Comparison of ENCODE assay signal across 8 cellular contexts in genomic region chr20:34954905-34955231, GRCh38. TPM values are rescaled to one million over a fixed set of nuclear protein-coding genes. Genes with fewer than 3 reads are reported as not detected.
A peak's percentile ranks its signal among the peaks of the same experiment; 100 is the strongest.
DNase-seq lines count a peak whose midpoint lies in the region; ATAC-seq, FAIRE-seq and TF ChIP-seq lines count a peak whose summit lies in the region.

No MANE protein-coding gene starts in this region.

- H3K27me3 Mint-ChIP-seq in stimulated activated naive B cell treated with anti-CD40 and anti-IgM and Interleukin-4, amounts not matched to agents 10 μg/mL and 1 μg/mL and 100 μg/mL, for 72 hours = no peaks in the 10 kb centered on the region

- peaks cover 8% of the 10 kb centered on the region for H3K4me1 ChIP-seq in iPS-18a (ENCODE audit: control insufficient read depth, low read depth, low read length)

- H3K27ac Mint-ChIP-seq in stimulated activated naive B cell treated with anti-CD40 and anti-IgM and Interleukin-4, amounts not matched to agents 10 μg/mL and 1 μg/mL and 100 μg/mL, for 72 hours = peak overlapping the region; percentile 99

- H3K4me3 Mint-ChIP-seq in stimulated activated naive B cell treated with anti-CD40 and anti-IgM and Interleukin-4, amounts not matched to agents 10 μg/mL and 1 μg/mL and 100 μg/mL, for 72 hours = peak overlapping the region; percentile 93 to 97

- H3K9ac ChIP-seq in iPS-18a (ENCODE audit: low read length) = peak overlapping the region; percentile 82

- H3K4me1 Mint-ChIP-seq in stimulated activated naive B cell treated with anti-CD40 and anti-IgM and Interleukin-4, amounts not matched to agents 10 μg/mL and 1 μg/mL and 100 μg/mL, for 72 hours = peaks cover 15 to 23% of the 10 kb centered on the region in 2 donors

- WGBS in adipose tissue, 3 donors = 10 to 13% (median 12%) methylated on average over 13 of the region's 13 CpGs

- peaks cover 9 to 15% of the 10 kb centered on the region in 2 donors for H3K36me3 Mint-ChIP-seq in stimulated activated naive B cell treated with anti-CD40 and anti-IgM and Interleukin-4, amounts not matched to agents 10 μg/mL and 1 μg/mL and 100 μg/mL, for 72 hours

- TF ChIP-seq POLR2A in GM12891 (IDR thresholded peaks at IDR 0.05; ENCODE audit: low read depth, low read length) = no peak

- no peaks in the 10 kb centered on the region for H3K9me3 ChIP-seq in iPS-18a (ENCODE audit: control insufficient read depth, low read depth, low read length)

- peak; percentile 42 for DNase-seq in NCI-H2029 treated with DMSO at 0.1 percent for 48 hours (lab: John Stamatoyannopoulos, UW)
- DNase-seq in NCI-H2029 (lab: John Stamatoyannopoulos, UW) = no peak
- DNase-seq in LHCN-M2 (ENCODE audit: low read depth) = peak; percentile 42
- DNase-seq in stimulated activated naive B cell treated with anti-CD40 and anti-IgM and Interleukin-4, amounts not matched to agents 10 μg/mL and 1 μg/mL and 100 μg/mL, for 72 hours = no peak
- no peak for DNase-seq in GM12891 (ENCODE audit: insufficient read length, low spot score)
- no peak for DNase-seq in NCI-H187 (lab: John Stamatoyannopoulos, UW)

- no peak for ATAC-seq in stimulated activated naive B cell treated with anti-CD40 and anti-IgM and Interleukin-4, amounts not matched to agents 10 μg/mL and 1 μg/mL and 100 μg/mL, for 72 hours (replicated peaks)

- peak overlapping the region; percentile 79 for H3K4me3 ChIP-seq in iPS-18a (ENCODE audit: low read length)

- H3K27ac ChIP-seq in adipose tissue (ENCODE audit: low read depth, low read length) (peak overlapping the region; percentile 21), iPS-18a (ENCODE audit: low read length) (no peak overlapping the region)

- H3K36me3 ChIP-seq in iPS-18a (ENCODE audit: control insufficient read depth, low read depth, low read length) = no peaks in the 10 kb centered on the region

- no peaks in the 10 kb centered on the region for H3K9me3 Mint-ChIP-seq in stimulated activated naive B cell treated with anti-CD40 and anti-IgM and Interleukin-4, amounts not matched to agents 10 μg/mL and 1 μg/mL and 100 μg/mL, for 72 hours

- FAIRE-seq in GM12891 (lab: Jason Lieb, UNC) = no peak

- no peaks in the 10 kb centered on the region for H3K27me3 ChIP-seq in iPS-18a (ENCODE audit: control insufficient read depth, insufficient read depth, low read length)

TF ChIP-seq in GM12891, 5 proteins besides CTCF, POLR2A, EP300 and RAD21:
- TF ChIP-seq TAF1 (IDR thresholded peaks at IDR 0.05; ENCODE audit: low read depth, low read length) = no peak
- no peak for TF ChIP-seq SPI1 (IDR thresholded peaks at IDR 0.05; ENCODE audit: low read depth, low read length)
- no peak for TF ChIP-seq PAX5 (IDR thresholded peaks at IDR 0.05; ENCODE audit: insufficient read depth, low read length, severe bottlenecking)
- no peak for TF ChIP-seq POLR2AphosphoS5 (IDR thresholded peaks at IDR 0.05; ENCODE audit: low read depth, low read length)
- no peak for TF ChIP-seq POU2F2 (IDR thresholded peaks at IDR 0.05; ENCODE audit: low read depth, low read length)

RNA-seq across cellular contexts. Expression of gene GSS, which starts 0.7 kb away (rescaled TPM):
- 108 and 112 TPM in 2 replicates for total RNA-seq in LHCN-M2 (2014; rRNA removed)
- polyA plus RNA-seq in LHCN-M2 (2012) = 97.5 TPM
- 10 to 100 TPM; 12.0 to 33.6 (median 29.9) TPM for polyA plus RNA-seq in adipose tissue
- 36.1 TPM for polyA plus RNA-seq in GM12891 (2012; ENCODE audit: low read depth, missing spikeins)

RNA-seq across cellular contexts. Expression of gene MYH7B, which starts 0.8 kb away (rescaled TPM):
- 0.06 TPM in 1 of 2 replicates, not detected in the other for total RNA-seq in LHCN-M2 (2014; rRNA removed)
- 0.05 TPM for polyA plus RNA-seq in LHCN-M2 (2012)
- polyA plus RNA-seq in adipose tissue = 1 to 10 TPM in 1 of 3 donors, under 1 TPM in 2; 0.30 to 3.1 (median 0.76) TPM
- 0.65 TPM for polyA plus RNA-seq in GM12891 (2012; ENCODE audit: low read depth, missing spikeins)

Comparison
In these comparisons a context has a peak if more than half of its experiments do, and no peak if none do; other contexts are left out.
1. DNase-seq: peak in NCI-H2029 treated with DMSO at 0.1 percent for 48 hours (single experiment) and LHCN-M2 (single experiment); none in NCI-H2029 (single experiment), stimulated activated naive B cell treated with anti-CD40 and anti-IgM and Interleukin-4, amounts not matched to agents 10 μg/mL and 1 μg/mL and 100 μg/mL, for 72 hours (single experiment), GM12891 (single experiment) and NCI-H187 (0 of 2).